Comparison of ENCODE assay signal across 1 cellular context in the genomic region with DNA sequence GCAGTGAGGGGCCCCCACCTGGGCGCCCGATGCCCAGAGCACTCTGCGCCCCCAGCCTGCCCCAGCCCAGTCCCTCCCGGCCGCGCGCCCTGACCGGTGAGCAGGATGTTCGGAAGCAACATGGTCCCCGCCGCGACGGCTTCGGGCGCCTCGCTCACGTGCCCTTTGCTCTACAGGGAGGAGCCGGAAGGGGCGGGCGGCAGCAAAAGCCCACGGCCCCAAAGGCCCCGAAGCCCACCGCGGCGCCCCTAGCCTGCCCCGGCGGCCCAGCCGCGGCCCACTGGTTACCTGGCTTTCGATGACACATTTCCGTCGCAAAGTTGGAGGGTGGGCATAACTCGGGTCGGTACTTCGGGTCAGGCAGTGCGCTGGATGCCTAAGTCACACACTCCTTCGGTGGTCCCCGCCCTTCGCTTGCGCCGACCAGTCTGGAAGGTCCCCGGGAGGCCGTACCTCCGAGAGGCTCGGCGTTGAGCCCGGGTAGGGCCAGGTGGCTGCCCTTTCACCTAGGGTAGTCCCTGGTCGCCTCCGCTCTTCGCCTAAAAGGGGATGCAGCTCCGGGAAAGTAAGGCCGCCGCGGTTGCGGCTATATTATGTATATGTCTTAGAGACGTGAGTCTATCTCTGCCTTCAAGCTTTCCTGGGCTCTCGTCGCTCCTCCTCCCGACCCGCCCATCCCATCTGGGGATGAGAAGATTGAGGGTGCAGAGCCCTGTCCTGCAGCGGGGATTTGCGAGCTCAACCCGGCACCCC.
A peak's percentile ranks its signal among the peaks of the same experiment; 100 is the strongest.
TF ChIP-seq lines count a peak whose summit lies in the region.

A gene (minus strand): TSS at position 152 of the 753 bp plus-strand sequence. CDS start 30 bp downstream, at position 122.
A gene with protein sequence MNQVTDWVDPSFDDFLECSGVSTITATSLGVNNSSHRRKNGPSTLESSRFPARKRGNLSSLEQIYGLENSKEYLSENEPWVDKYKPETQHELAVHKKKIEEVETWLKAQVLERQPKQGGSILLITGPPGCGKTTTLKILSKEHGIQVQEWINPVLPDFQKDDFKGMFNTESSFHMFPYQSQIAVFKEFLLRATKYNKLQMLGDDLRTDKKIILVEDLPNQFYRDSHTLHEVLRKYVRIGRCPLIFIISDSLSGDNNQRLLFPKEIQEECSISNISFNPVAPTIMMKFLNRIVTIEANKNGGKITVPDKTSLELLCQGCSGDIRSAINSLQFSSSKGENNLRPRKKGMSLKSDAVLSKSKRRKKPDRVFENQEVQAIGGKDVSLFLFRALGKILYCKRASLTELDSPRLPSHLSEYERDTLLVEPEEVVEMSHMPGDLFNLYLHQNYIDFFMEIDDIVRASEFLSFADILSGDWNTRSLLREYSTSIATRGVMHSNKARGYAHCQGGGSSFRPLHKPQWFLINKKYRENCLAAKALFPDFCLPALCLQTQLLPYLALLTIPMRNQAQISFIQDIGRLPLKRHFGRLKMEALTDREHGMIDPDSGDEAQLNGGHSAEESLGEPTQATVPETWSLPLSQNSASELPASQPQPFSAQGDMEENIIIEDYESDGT (plus strand): TSS at position 450 of the 753 bp plus-strand sequence. CDS start 2,391 bp downstream, outside the sequence.
A gene with protein sequence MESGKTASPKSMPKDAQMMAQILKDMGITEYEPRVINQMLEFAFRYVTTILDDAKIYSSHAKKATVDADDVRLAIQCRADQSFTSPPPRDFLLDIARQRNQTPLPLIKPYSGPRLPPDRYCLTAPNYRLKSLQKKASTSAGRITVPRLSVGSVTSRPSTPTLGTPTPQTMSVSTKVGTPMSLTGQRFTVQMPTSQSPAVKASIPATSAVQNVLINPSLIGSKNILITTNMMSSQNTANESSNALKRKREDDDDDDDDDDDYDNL (minus strand): TSS at position 152 of the 753 bp plus-strand sequence. CDS start 3,783 bp downstream, outside the sequence.

TF ChIP-seq in K562, 482 proteins besides CTCF, POLR2A, EP300 and RAD21 (continued from another document and continues in another):
- TF ChIP-seq, protein P1, sequence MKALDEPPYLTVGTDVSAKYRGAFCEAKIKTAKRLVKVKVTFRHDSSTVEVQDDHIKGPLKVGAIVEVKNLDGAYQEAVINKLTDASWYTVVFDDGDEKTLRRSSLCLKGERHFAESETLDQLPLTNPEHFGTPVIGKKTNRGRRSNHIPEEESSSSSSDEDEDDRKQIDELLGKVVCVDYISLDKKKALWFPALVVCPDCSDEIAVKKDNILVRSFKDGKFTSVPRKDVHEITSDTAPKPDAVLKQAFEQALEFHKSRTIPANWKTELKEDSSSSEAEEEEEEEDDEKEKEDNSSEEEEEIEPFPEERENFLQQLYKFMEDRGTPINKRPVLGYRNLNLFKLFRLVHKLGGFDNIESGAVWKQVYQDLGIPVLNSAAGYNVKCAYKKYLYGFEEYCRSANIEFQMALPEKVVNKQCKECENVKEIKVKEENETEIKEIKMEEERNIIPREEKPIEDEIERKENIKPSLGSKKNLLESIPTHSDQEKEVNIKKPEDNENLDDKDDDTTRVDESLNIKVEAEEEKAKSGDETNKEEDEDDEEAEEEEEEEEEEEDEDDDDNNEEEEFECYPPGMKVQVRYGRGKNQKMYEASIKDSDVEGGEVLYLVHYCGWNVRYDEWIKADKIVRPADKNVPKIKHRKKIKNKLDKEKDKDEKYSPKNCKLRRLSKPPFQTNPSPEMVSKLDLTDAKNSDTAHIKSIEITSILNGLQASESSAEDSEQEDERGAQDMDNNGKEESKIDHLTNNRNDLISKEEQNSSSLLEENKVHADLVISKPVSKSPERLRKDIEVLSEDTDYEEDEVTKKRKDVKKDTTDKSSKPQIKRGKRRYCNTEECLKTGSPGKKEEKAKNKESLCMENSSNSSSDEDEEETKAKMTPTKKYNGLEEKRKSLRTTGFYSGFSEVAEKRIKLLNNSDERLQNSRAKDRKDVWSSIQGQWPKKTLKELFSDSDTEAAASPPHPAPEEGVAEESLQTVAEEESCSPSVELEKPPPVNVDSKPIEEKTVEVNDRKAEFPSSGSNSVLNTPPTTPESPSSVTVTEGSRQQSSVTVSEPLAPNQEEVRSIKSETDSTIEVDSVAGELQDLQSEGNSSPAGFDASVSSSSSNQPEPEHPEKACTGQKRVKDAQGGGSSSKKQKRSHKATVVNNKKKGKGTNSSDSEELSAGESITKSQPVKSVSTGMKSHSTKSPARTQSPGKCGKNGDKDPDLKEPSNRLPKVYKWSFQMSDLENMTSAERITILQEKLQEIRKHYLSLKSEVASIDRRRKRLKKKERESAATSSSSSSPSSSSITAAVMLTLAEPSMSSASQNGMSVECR (CRISPR knock-in tag; IDR thresholded peaks at IDR 0.05) = peak; percentile 96
- peak; percentile 69 to 91; a peak in 3 of 4 replicates for TF ChIP-seq NONO (IDR thresholded peaks at IDR 0.05; ENCODE audit: low read depth in 2 of 2, low read length in 1 of 2)
- peak; percentile 87 for TF ChIP-seq ELF1 (tag; IDR thresholded peaks at IDR 0.05)
- peak; percentile 44 for TF ChIP-seq SMAD3 (CRISPR knock-in tag; conservative IDR thresholded peaks at IDR 0.05)
- TF ChIP-seq GATAD2A (IDR thresholded peaks at IDR 0.05) = no peak
- TF ChIP-seq, protein P2, sequence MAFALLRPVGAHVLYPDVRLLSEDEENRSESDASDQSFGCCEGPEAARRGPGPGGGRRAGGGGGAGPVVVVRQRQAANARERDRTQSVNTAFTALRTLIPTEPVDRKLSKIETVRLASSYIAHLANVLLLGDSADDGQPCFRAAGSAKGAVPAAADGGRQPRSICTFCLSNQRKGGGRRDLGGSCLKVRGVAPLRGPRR (CRISPR knock-in tag; IDR thresholded peaks at IDR 0.05) = no peak
- peak in 1 of 2 experiments; percentile 22; a peak in 1 of 4 replicates for TF ChIP-seq SIX5 (IDR thresholded peaks at IDR 0.05; ENCODE audit: borderline replicate concordance in 1 of 2, insufficient read depth in 1 of 2, low read depth in 1 of 2, low read length in 2 of 2)
- no peak for TF ChIP-seq PHTF2 (CRISPR knock-in tag; IDR thresholded peaks at IDR 0.05)
- no peak for TF ChIP-seq NFE2L1 (tag; IDR thresholded peaks at IDR 0.05; ENCODE audit: borderline replicate concordance, low read depth)
- 0 out of 2 replicates have a peak, but pooled peaks have one; percentile 50 for TF ChIP-seq RBM15 (IDR thresholded peaks at IDR 0.05; ENCODE audit: insufficient read depth, low read length)
- peak; percentile 44 to 91 (median 84) for TF ChIP-seq YY1 (IDR thresholded peaks at IDR 0.05; ENCODE audit: borderline replicate concordance in 1 of 3, control insufficient read depth in 1 of 3, extremely low read depth in 1 of 3, insufficient read depth in 3 of 3, insufficient read length in 1 of 3, insufficient replicate concordance in 2 of 3, low read depth in 1 of 3, low read length in 2 of 3)
- TF ChIP-seq, protein P3, sequence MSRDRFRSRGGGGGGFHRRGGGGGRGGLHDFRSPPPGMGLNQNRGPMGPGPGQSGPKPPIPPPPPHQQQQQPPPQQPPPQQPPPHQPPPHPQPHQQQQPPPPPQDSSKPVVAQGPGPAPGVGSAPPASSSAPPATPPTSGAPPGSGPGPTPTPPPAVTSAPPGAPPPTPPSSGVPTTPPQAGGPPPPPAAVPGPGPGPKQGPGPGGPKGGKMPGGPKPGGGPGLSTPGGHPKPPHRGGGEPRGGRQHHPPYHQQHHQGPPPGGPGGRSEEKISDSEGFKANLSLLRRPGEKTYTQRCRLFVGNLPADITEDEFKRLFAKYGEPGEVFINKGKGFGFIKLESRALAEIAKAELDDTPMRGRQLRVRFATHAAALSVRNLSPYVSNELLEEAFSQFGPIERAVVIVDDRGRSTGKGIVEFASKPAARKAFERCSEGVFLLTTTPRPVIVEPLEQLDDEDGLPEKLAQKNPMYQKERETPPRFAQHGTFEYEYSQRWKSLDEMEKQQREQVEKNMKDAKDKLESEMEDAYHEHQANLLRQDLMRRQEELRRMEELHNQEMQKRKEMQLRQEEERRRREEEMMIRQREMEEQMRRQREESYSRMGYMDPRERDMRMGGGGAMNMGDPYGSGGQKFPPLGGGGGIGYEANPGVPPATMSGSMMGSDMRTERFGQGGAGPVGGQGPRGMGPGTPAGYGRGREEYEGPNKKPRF (IDR thresholded peaks at IDR 0.05; ENCODE audit: low read depth, low read length) = no peak
- peak; percentile 97 for TF ChIP-seq POLR2G (IDR thresholded peaks at IDR 0.05; ENCODE audit: low read depth, low read length)
- TF ChIP-seq ERF (CRISPR knock-in tag; IDR thresholded peaks at IDR 0.05) = peak; percentile 91; the same call in 1 of the 2 replicates
- TF ChIP-seq NR2C1 (IDR thresholded peaks at IDR 0.05) = peak; percentile 88
- peak; percentile 89 for TF ChIP-seq NR2C1 (tag; IDR thresholded peaks at IDR 0.05)
- TF ChIP-seq, protein P4, sequence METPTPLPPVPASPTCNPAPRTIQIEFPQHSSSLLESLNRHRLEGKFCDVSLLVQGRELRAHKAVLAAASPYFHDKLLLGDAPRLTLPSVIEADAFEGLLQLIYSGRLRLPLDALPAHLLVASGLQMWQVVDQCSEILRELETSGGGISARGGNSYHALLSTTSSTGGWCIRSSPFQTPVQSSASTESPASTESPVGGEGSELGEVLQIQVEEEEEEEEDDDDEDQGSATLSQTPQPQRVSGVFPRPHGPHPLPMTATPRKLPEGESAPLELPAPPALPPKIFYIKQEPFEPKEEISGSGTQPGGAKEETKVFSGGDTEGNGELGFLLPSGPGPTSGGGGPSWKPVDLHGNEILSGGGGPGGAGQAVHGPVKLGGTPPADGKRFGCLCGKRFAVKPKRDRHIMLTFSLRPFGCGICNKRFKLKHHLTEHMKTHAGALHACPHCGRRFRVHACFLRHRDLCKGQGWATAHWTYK (CRISPR knock-in tag; IDR thresholded peaks at IDR 0.05) = peak; percentile 80; the same call in 1 of the 2 replicates
- peak; percentile 65 for TF ChIP-seq HNRNPK (IDR thresholded peaks at IDR 0.05; ENCODE audit: low read depth, low read length, poor library complexity, severe bottlenecking)
- TF ChIP-seq, protein P5, sequence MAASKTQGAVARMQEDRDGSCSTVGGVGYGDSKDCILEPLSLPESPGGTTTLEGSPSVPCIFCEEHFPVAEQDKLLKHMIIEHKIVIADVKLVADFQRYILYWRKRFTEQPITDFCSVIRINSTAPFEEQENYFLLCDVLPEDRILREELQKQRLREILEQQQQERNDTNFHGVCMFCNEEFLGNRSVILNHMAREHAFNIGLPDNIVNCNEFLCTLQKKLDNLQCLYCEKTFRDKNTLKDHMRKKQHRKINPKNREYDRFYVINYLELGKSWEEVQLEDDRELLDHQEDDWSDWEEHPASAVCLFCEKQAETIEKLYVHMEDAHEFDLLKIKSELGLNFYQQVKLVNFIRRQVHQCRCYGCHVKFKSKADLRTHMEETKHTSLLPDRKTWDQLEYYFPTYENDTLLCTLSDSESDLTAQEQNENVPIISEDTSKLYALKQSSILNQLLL (CRISPR knock-in tag; IDR thresholded peaks at IDR 0.05; ENCODE audit: borderline replicate concordance) = no peak
- TF ChIP-seq DACH1 (IDR thresholded peaks at IDR 0.05; ENCODE audit: partially characterized antibody) = peak; percentile 91
- peak; percentile 97 for TF ChIP-seq CBX1 (IDR thresholded peaks at IDR 0.05; ENCODE audit: low read depth)
- no peak for TF ChIP-seq TEAD2 (tag; IDR thresholded peaks at IDR 0.05)
- peak; percentile 97 for TF ChIP-seq FUS (optimal IDR thresholded peaks at IDR 0.05; ENCODE audit: low read depth, low read length)
- peak; percentile 90 for TF ChIP-seq RNF2 (IDR thresholded peaks at IDR 0.05)
- TF ChIP-seq ZNF134 (CRISPR knock-in tag; conservative IDR thresholded peaks at IDR 0.05) = no peak
- TF ChIP-seq, protein P6, sequence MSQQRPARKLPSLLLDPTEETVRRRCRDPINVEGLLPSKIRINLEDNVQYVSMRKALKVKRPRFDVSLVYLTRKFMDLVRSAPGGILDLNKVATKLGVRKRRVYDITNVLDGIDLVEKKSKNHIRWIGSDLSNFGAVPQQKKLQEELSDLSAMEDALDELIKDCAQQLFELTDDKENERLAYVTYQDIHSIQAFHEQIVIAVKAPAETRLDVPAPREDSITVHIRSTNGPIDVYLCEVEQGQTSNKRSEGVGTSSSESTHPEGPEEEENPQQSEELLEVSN (IDR thresholded peaks at IDR 0.05; ENCODE audit: borderline replicate concordance in 1 of 2, extremely low read depth in 1 of 2, insufficient read depth in 1 of 2, insufficient read length in 1 of 2, low read depth in 1 of 2, low read length in 1 of 2, poor library complexity in 1 of 2, severe bottlenecking in 1 of 2) = peak; percentile 82 to 85
- TF ChIP-seq NEUROD1 (IDR thresholded peaks at IDR 0.05; ENCODE audit: borderline replicate concordance, low read depth, low read length, partially characterized antibody) = peak; percentile 70
- peak; percentile 91 for TF ChIP-seq FIP1L1 (IDR thresholded peaks at IDR 0.05; ENCODE audit: low read depth, low read length, poor library complexity, severe bottlenecking)
- no peak for TF ChIP-seq ZNF436 (CRISPR knock-in tag; IDR thresholded peaks at IDR 0.05)
- TF ChIP-seq, protein P7, sequence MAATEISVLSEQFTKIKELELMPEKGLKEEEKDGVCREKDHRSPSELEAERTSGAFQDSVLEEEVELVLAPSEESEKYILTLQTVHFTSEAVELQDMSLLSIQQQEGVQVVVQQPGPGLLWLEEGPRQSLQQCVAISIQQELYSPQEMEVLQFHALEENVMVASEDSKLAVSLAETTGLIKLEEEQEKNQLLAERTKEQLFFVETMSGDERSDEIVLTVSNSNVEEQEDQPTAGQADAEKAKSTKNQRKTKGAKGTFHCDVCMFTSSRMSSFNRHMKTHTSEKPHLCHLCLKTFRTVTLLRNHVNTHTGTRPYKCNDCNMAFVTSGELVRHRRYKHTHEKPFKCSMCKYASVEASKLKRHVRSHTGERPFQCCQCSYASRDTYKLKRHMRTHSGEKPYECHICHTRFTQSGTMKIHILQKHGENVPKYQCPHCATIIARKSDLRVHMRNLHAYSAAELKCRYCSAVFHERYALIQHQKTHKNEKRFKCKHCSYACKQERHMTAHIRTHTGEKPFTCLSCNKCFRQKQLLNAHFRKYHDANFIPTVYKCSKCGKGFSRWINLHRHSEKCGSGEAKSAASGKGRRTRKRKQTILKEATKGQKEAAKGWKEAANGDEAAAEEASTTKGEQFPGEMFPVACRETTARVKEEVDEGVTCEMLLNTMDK (IDR thresholded peaks at IDR 0.05; ENCODE audit: borderline replicate concordance, insufficient read depth, low read depth, low read length, poor library complexity, severe bottlenecking) = no peak
- TF ChIP-seq TCF3 (CRISPR knock-in tag; IDR thresholded peaks at IDR 0.05) = no peak
- TF ChIP-seq, protein P8, sequence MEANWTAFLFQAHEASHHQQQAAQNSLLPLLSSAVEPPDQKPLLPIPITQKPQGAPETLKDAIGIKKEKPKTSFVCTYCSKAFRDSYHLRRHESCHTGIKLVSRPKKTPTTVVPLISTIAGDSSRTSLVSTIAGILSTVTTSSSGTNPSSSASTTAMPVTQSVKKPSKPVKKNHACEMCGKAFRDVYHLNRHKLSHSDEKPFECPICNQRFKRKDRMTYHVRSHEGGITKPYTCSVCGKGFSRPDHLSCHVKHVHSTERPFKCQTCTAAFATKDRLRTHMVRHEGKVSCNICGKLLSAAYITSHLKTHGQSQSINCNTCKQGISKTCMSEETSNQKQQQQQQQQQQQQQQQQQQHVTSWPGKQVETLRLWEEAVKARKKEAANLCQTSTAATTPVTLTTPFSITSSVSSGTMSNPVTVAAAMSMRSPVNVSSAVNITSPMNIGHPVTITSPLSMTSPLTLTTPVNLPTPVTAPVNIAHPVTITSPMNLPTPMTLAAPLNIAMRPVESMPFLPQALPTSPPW (CRISPR knock-in tag; IDR thresholded peaks at IDR 0.05) = peak; percentile 85
- peak; percentile 45; the same call in 1 of the 2 replicates for TF ChIP-seq ZZZ3 (IDR thresholded peaks at IDR 0.05)
- TF ChIP-seq KLF13 (tag; IDR thresholded peaks at IDR 0.05; ENCODE audit: borderline replicate concordance, low read depth) = peak; percentile 71
- no peak for TF ChIP-seq ZNF3 (CRISPR knock-in tag; IDR thresholded peaks at IDR 0.05)
- TF ChIP-seq ETV1 (tag; conservative IDR thresholded peaks at IDR 0.05; ENCODE audit: low read depth) = peak; percentile 88
- TF ChIP-seq NCOR1 (IDR thresholded peaks at IDR 0.05) = peak; percentile 68
- TF ChIP-seq SAFB (IDR thresholded peaks at IDR 0.05; ENCODE audit: borderline replicate concordance, low read depth, low read length) = 0 out of 2 replicates have a peak, but pooled peaks have one; percentile 29
- TF ChIP-seq FOXP1 (CRISPR knock-in tag; IDR thresholded peaks at IDR 0.05) = peak; percentile 82; the same call in 1 of the 2 replicates
- TF ChIP-seq SUPT5H (IDR thresholded peaks at IDR 0.05) = peak; percentile 89
